8 cellular contexts compared by ENCODE assay signal in the genomic region with DNA sequence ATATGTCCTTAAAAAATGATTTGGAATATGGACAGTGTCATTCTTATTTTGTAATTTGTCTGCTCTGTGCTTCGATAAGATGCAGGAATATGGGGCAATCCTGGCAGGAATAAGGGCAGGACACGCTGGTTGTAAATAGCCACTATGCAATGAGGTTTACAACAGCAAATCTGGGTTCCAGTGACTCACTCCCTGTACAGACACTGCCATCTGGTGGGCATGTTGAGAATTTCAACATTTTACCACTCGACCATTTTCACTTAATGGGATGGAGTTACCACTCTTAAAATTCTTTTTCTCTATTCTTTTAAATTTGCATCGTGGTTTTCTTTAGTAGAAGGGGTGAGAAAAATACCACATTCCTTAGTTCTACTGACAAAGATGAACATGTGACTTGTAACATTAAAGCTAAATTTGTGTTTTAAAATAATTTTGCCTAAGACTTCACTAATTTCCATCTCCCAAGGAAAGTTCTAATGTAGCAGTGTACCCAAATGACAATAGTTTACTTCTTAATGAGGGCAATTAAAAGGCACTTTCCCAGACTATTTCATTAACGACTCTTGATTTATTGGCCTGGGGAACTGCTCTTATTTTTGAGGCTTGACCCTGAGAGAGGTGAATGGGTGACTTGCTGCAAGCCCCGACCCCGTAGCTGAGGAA.
A peak's percentile ranks its signal among the peaks of the same experiment; 100 is the strongest.
DNase-seq lines count a peak whose midpoint lies in the region; ATAC-seq and TF ChIP-seq lines count a peak whose summit lies in the region.

No MANE protein-coding gene starts in this region.

- H3K4me1 Mint-ChIP-seq in immature natural killer cell: no peaks in the 10 kb centered on the region

- H3K27me3 ChIP-seq in body of pancreas: no peaks in the 10 kb centered on the region

- H3K36me3 Mint-ChIP-seq in immature natural killer cell: no peaks in the 10 kb centered on the region

- no peak overlapping the region for H3K4me3 ChIP-seq in body of pancreas

- no peaks in the 10 kb centered on the region for H3K9me3 ChIP-seq in body of pancreas

- TF ChIP-seq POLR2A in body of pancreas (IDR thresholded peaks at IDR 0.05): no peak

- DNase-seq in activated T-cell treated with anti-CD3 and anti-CD28 coated beads for 1 hour (ENCODE audit: low read depth) (peak; percentile 39), NCI-H1105 treated with DMSO at 0.1 percent for 48 hours (lab: John Stamatoyannopoulos, UW) (peak; percentile 62), SW480 (ENCODE audit: low spot score) (peak; percentile 70), body of pancreas (peak; percentile 50 to 59 (median 57)), immature natural killer cell (peak; percentile 30 to 43 (median 39))
- DNase-seq in activated T-cell treated with anti-CD3 and anti-CD28 coated beads, Interleukin-2, amount 50 U/mL, for 1 hour: no peak
- DNase-seq in stimulated activated CD4-positive, alpha-beta T cell treated with anti-CD3 and anti-CD28 coated beads, Interleukin-2, amount 100 ng/mL, for 24 hours: peak; percentile 40 to 70

- WGBS in body of pancreas, 2 donors: 28% methylated on average over 7 of the region's 7 CpGs

- peaks cover 6% of the 10 kb centered on the region for H3K4me1 ChIP-seq in body of pancreas

- H3K27ac Mint-ChIP-seq in immature natural killer cell: no peak overlapping the region

- ATAC-seq in HG02571 (IDR thresholded peaks at IDR 0.05; ENCODE audit: unreplicated experiment): peak; percentile 74
- peak; percentile 42 for ATAC-seq in body of pancreas

- intact Hi-C loops in body of pancreas (cut with DNase I): no loop called here

- H3K27ac ChIP-seq in body of pancreas: no peak overlapping the region

- no peaks in the 10 kb centered on the region for H3K9me3 Mint-ChIP-seq in immature natural killer cell

- peak; percentile 64 to 85 (median 81) for TF ChIP-seq CTCF in body of pancreas (IDR thresholded peaks at IDR 0.05)

- no peak overlapping the region for H3K4me3 Mint-ChIP-seq in immature natural killer cell

- H3K27me3 Mint-ChIP-seq in immature natural killer cell (ENCODE audit: low read depth in 3 of 3): peaks cover 0 to 2% (median 2%) of the 10 kb centered on the region in 3 donors

- H3K36me3 ChIP-seq in body of pancreas (replicated peaks in 1 of 2; ENCODE audit: insufficient read depth in 1 of 2, low read depth in 2 of 2): no peaks in the 10 kb centered on the region
